ENCODE assay signal across 8 cellular contexts in genomic region chr11:68040121-68040956, GRCh38. TPM values are rescaled to one million over a fixed set of nuclear protein-coding genes. Genes with fewer than 3 reads are reported as not detected.
DNase-seq lines count a peak whose midpoint lies in the region; ATAC-seq lines count a peak whose summit lies in the region.

No MANE protein-coding gene starts in this region.

- ATAC-seq in HG03097 (IDR thresholded peaks at IDR 0.05; ENCODE audit: low FRiP score, unreplicated experiment) (peak; percentile 28), right cardiac atrium (peak; percentile 16 to 49)

- WGBS in right cardiac atrium: 24% methylated on average over 21 of the region's 21 CpGs

- peak overlapping the region; percentile 83 for H3K27ac ChIP-seq in right cardiac atrium (ENCODE audit: low read length)

- peak overlapping the region; percentile 89 for H3K4me3 ChIP-seq in adipocyte (ENCODE audit: low read length)
- H3K4me3 ChIP-seq in right cardiac atrium (ENCODE audit: low read length): peak overlapping the region; percentile 73
- H3K4me3 ChIP-seq in skeletal muscle cell (ENCODE audit: low read depth, low read length): peak overlapping the region; percentile 72

- peaks cover 10% of the 10 kb centered on the region for H3K36me3 ChIP-seq in adipocyte (ENCODE audit: control insufficient read depth, insufficient read depth, low read length, severe bottlenecking)

- peak overlapping the region; percentile 93 for H3K9ac ChIP-seq in adipocyte (ENCODE audit: low read length)

- intact Hi-C loops in right cardiac atrium (cut with DNase I): no loop called here

- no peaks in the 10 kb centered on the region for H3K27me3 ChIP-seq in adipocyte (replicated peaks; ENCODE audit: control insufficient read depth, insufficient read depth, low read length)
- H3K27me3 ChIP-seq in right cardiac atrium (ENCODE audit: control insufficient read depth, insufficient read depth): no peaks in the 10 kb centered on the region

- DNase-seq in NCI-H510A treated with DMSO at 0.1 percent for 48 hours (lab: John Stamatoyannopoulos, UW) (peak; percentile 26), NCI-H510A (lab: John Stamatoyannopoulos, UW) (no peak), SK-N-DZ (ENCODE audit: low spot score) (peak; percentile 93), adipocyte (ENCODE audit: low read depth) (peak; percentile 75), right cardiac atrium (peak; percentile 73 to 88 (median 87)), skeletal muscle cell (ENCODE audit: low read depth) (peak; percentile 38), NCI-H2171 treated with DMSO at 0.1 percent for 48 hours (lab: John Stamatoyannopoulos, UW) (no peak)

- H3K4me1 ChIP-seq in adipocyte (ENCODE audit: control insufficient read depth, insufficient read depth, low read length): peaks cover 37% of the 10 kb centered on the region
- H3K4me1 ChIP-seq in right cardiac atrium (ENCODE audit: control insufficient read depth, insufficient read depth, low read length): peaks cover 11% of the 10 kb centered on the region

- no peaks in the 10 kb centered on the region for H3K9me3 ChIP-seq in adipocyte (ENCODE audit: control insufficient read depth, low read length)
- no peaks in the 10 kb centered on the region for H3K9me3 ChIP-seq in right cardiac atrium (ENCODE audit: control insufficient read depth, low read length)

RNA-seq across cellular contexts. Expression of gene TCIRG1, which starts 1.5 kb away (rescaled TPM):
- 25.9 and 34.5 TPM in 2 replicates for polyA plus RNA-seq in SK-N-DZ (2014; cell fraction: cytosol; rRNA removed)
- 992 and 1,068 TPM in 2 replicates for polyA plus RNA-seq in SK-N-DZ (2014; cell fraction: nucleus; rRNA removed)
- total RNA-seq in right cardiac atrium: 10 to 100 TPM; 23.4 to 40.2 (median 36.6) TPM
- polyA plus RNA-seq in right cardiac atrium: 38.3 TPM

RNA-seq across cellular contexts. Expression of gene NDUFS8, which starts 9.9 kb away (rescaled TPM):
- 239 and 267 TPM in 2 replicates for polyA plus RNA-seq in SK-N-DZ (2014; cell fraction: cytosol; rRNA removed)
- 236 and 267 TPM in 2 replicates for polyA plus RNA-seq in SK-N-DZ (2014; cell fraction: nucleus; rRNA removed)
- total RNA-seq in right cardiac atrium: 100 to 1,000 TPM; 334 to 454 (median 391) TPM
- polyA plus RNA-seq in right cardiac atrium: 642 TPM

RNA-seq across cellular contexts. Expression of gene ALDH3B1, which starts 30.2 kb away (rescaled TPM):
- polyA plus RNA-seq in SK-N-DZ (2014; cell fraction: cytosol; rRNA removed): 0.77 and 1.3 TPM in 2 replicates
- polyA plus RNA-seq in SK-N-DZ (2014; cell fraction: nucleus; rRNA removed): 1.1 TPM in 2 replicates
- total RNA-seq in right cardiac atrium: 1 to 10 TPM; 3.8 to 5.7 (median 4.9) TPM
- polyA plus RNA-seq in right cardiac atrium: 2.9 TPM

RNA-seq across cellular contexts. Expression of gene UNC93B1, which starts 36.4 kb away (rescaled TPM):
- 1.2 and 4.6 TPM in 2 replicates for polyA plus RNA-seq in SK-N-DZ (2014; cell fraction: cytosol; rRNA removed)
- polyA plus RNA-seq in SK-N-DZ (2014; cell fraction: nucleus; rRNA removed): 0.55 and 5.1 TPM in 2 replicates
- total RNA-seq in right cardiac atrium: 10 to 100 TPM in 3 of 4 donors, 1 to 10 TPM in 1; 9.0 to 13.2 (median 11.9) TPM
- 6.9 TPM for polyA plus RNA-seq in right cardiac atrium

Comparison
In these comparisons a context has a peak if more than half of its experiments do, and no peak if none do; other contexts are left out.
1. DNase-seq: peak in NCI-H510A treated with DMSO at 0.1 percent for 48 hours (single experiment), SK-N-DZ (single experiment), adipocyte (single experiment), right cardiac atrium (3 of 3) and skeletal muscle cell (single experiment); none in NCI-H510A (single experiment) and NCI-H2171 treated with DMSO at 0.1 percent for 48 hours (single experiment).
2. Peak in every context shown above with its lines, with median percentiles within 50 percentile points of each other: H3K4me3 ChIP-seq.